Comparison of ENCODE assay signal across 17 cellular contexts in the genomic region with DNA sequence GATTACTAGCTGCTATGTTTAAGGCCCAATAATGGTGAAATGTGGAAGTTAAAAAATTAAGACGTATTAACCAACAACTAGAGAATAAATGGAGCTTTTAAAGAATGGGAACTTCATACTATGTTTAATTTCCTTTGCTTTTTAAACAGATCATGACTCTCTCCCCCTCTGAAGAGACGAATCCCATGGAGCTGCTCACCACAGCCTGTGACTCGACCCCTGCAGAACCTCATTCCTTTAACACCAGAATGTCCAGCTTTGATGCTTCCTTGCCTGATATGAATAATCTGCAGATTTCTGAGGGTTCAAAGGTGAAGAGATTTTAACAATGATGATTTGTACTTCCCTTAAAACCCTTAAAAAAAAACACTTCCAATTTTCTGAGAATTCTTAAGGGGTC. TPM values are rescaled to one million over a fixed set of nuclear protein-coding genes. Genes with fewer than 3 reads are reported as not detected.
DNase-seq lines count a peak whose midpoint lies in the region; ATAC-seq and TF ChIP-seq lines count a peak whose summit lies in the region.
"Had no signal": no experiment of that assay in that cellular context is flagged by ENCODE, and none has a peak within 500 bp of the region (broad histone marks: within the 10 kb centered on the region; RNA-seq: fewer than 3 reads in every experiment).

No MANE protein-coding gene starts in this region.

- H3K27ac Mint-ChIP-seq in mesothelial cell of epicardium, result peak overlapping the region; percentile 57
- no peak overlapping the region for H3K27ac Mint-ChIP-seq in activated T-helper 2 cell treated with anti-CD3 and anti-CD28 coated beads, Interferon-gamma antibody, Interleukin-2, Interleukin-4, amounts not matched to agents 10 μg/mL and 5 μg/mL and 100 μg/mL, durations not matched to agents 14 hours and 24 hours and 36 hours
- H3K27ac Mint-ChIP-seq in natural killer cell treated with Interleukin-12 subunit alpha and Interleukin-12 subunit beta and Interleukin-15 and Interleukin-18, amount 100 ng/mL, for 72 hours, result no peak overlapping the region
- H3K27ac Mint-ChIP-seq: activated B cell treated with CpG ODN at 0.5 μM for 24 hours; activated CD8-positive, alpha-beta memory T cell treated with anti-CD3 and anti-CD28 coated beads, Interleukin-2, amount 10 ng/mL, durations not matched to agents 7 days and 5 days; nephron progenitor cell had no signal

- peaks cover 12% of the 10 kb centered on the region for H3K36me3 Mint-ChIP-seq in mesothelial cell of epicardium
- no peaks in the 10 kb centered on the region for H3K36me3 Mint-ChIP-seq in activated T-helper 2 cell treated with anti-CD3 and anti-CD28 coated beads, Interferon-gamma antibody, Interleukin-2, Interleukin-4, amounts not matched to agents 10 μg/mL and 5 μg/mL and 100 μg/mL, durations not matched to agents 14 hours and 24 hours and 36 hours (ENCODE audit: low read depth)
- peaks cover 5% of the 10 kb centered on the region for H3K36me3 Mint-ChIP-seq in natural killer cell treated with Interleukin-12 subunit alpha and Interleukin-12 subunit beta and Interleukin-15 and Interleukin-18, amount 100 ng/mL, for 72 hours
- H3K36me3 Mint-ChIP-seq: activated CD8-positive, alpha-beta memory T cell treated with anti-CD3 and anti-CD28 coated beads, Interleukin-2, amount 10 ng/mL, durations not matched to agents 7 days and 5 days had no signal

- peaks cover 35% of the 10 kb centered on the region for H3K4me1 Mint-ChIP-seq in mesothelial cell of epicardium
- peaks cover 4% of the 10 kb centered on the region for H3K4me1 Mint-ChIP-seq in activated T-helper 2 cell treated with anti-CD3 and anti-CD28 coated beads, Interferon-gamma antibody, Interleukin-2, Interleukin-4, amounts not matched to agents 10 μg/mL and 5 μg/mL and 100 μg/mL, durations not matched to agents 14 hours and 24 hours and 36 hours (ENCODE audit: low read depth)
- H3K4me1 Mint-ChIP-seq in natural killer cell treated with Interleukin-12 subunit alpha and Interleukin-12 subunit beta and Interleukin-15 and Interleukin-18, amount 100 ng/mL, for 72 hours (ENCODE audit: low read depth in 2 of 2), result no peaks in the 10 kb centered on the region
- H3K4me1 Mint-ChIP-seq: activated B cell treated with CpG ODN at 0.5 μM for 24 hours; activated CD8-positive, alpha-beta memory T cell treated with anti-CD3 and anti-CD28 coated beads, Interleukin-2, amount 10 ng/mL, durations not matched to agents 7 days and 5 days had no signal

- TF ChIP-seq EP300 in tibial nerve (IDR thresholded peaks at IDR 0.05), result no peak

- H3K36me3 ChIP-seq in colonic mucosa, result no peaks in the 10 kb centered on the region
- H3K36me3 ChIP-seq in tibial nerve, result peaks cover 0 to 18% (median 0%) of the 10 kb centered on the region in 3 donors

- no peak overlapping the region for H3K4me3 Mint-ChIP-seq in mesothelial cell of epicardium
- no peak overlapping the region for H3K4me3 Mint-ChIP-seq in activated T-helper 2 cell treated with anti-CD3 and anti-CD28 coated beads, Interferon-gamma antibody, Interleukin-2, Interleukin-4, amounts not matched to agents 10 μg/mL and 5 μg/mL and 100 μg/mL, durations not matched to agents 14 hours and 24 hours and 36 hours (ENCODE audit: low read depth)
- H3K4me3 Mint-ChIP-seq in natural killer cell treated with Interleukin-12 subunit alpha and Interleukin-12 subunit beta and Interleukin-15 and Interleukin-18, amount 100 ng/mL, for 72 hours, result no peak overlapping the region
- H3K4me3 Mint-ChIP-seq: activated B cell treated with CpG ODN at 0.5 μM for 24 hours; activated CD8-positive, alpha-beta memory T cell treated with anti-CD3 and anti-CD28 coated beads, Interleukin-2, amount 10 ng/mL, durations not matched to agents 7 days and 5 days; nephron progenitor cell had no signal

- H3K9ac ChIP-seq in colonic mucosa (ENCODE audit: low read depth in 2 of 2, low read length in 2 of 2), result no peak overlapping the region

- intact Hi-C loops in colonic mucosa (cut with DNase I), result no loop called here
- intact Hi-C loops in activated T-helper 2 cell treated with anti-CD3 and anti-CD28 coated beads, Interferon-gamma antibody, Interleukin-2, Interleukin-4, amounts not matched to agents 10 μg/mL and 5 μg/mL and 100 μg/mL, durations not matched to agents 14 hours and 24 hours and 36 hours (cut with micrococcal nuclease), result no loop called here

- H3K27me3 ChIP-seq in colonic mucosa (no peaks in the 10 kb centered on the region), tibial nerve (no peaks in the 10 kb centered on the region)

- no peak for TF ChIP-seq CTCF in colonic mucosa (IDR thresholded peaks at IDR 0.05)
- no peak for TF ChIP-seq CTCF in mesothelial cell of epicardium (IDR thresholded peaks at IDR 0.05; ENCODE audit: unreplicated experiment)
- TF ChIP-seq CTCF in tibial nerve (IDR thresholded peaks at IDR 0.05), result no peak
- TF ChIP-seq CTCF in GM13976 (IDR thresholded peaks at IDR 0.05; ENCODE audit: borderline replicate concordance, control extremely low read depth, extremely low read depth, insufficient read depth, missing control alignments), result no peak

- TF ChIP-seq POLR2A in tibial nerve (IDR thresholded peaks at IDR 0.05), result no peak

- H3K9me3 ChIP-seq in colonic mucosa, result no peaks in the 10 kb centered on the region
- H3K9me3 ChIP-seq in tibial nerve, result no peaks in the 10 kb centered on the region

- in situ Hi-C loops in GM13976 (cut with MboI; ENCODE audit: low sequenced_read_pairs, unreplicated experiment), result no loop called here

- no peak for ATAC-seq in natural killer cell treated with Interleukin-12 subunit alpha and Interleukin-12 subunit beta and Interleukin-15 and Interleukin-18, amount 100 ng/mL, for 72 hours
- ATAC-seq: activated CD8-positive, alpha-beta memory T cell treated with anti-CD3 and anti-CD28 coated beads, Interleukin-2, amount 10 ng/mL, durations not matched to agents 7 days and 5 days; Panc1 had no signal

- H3K4me3 ChIP-seq in colonic mucosa (no peak overlapping the region), tibial nerve (no peak overlapping the region)

- peak; percentile 32 for DNase-seq in M059J (ENCODE audit: low read depth)
- DNase-seq in colonic mucosa, result no peak
- no peak for DNase-seq in mesothelial cell of epicardium (ENCODE audit: low spot score in 2 of 2, unreplicated experiment in 2 of 2)
- no peak for DNase-seq in tibial nerve (ENCODE audit: low spot score in 2 of 2)
- no peak for DNase-seq in activated T-helper 2 cell treated with anti-CD3 and anti-CD28 coated beads, Interferon-gamma antibody, Interleukin-2, Interleukin-4, amounts not matched to agents 10 μg/mL and 5 μg/mL and 100 μg/mL, durations not matched to agents 14 hours and 24 hours and 36 hours (ENCODE audit: low spot score)
- DNase-seq in natural killer cell treated with Interleukin-12 subunit alpha and Interleukin-12 subunit beta and Interleukin-15 and Interleukin-18, amount 100 ng/mL, for 72 hours (ENCODE audit: low spot score), result no peak
- DNase-seq in GM13976 (ENCODE audit: low spot score), result no peak
- DNase-seq: activated B cell treated with CpG ODN at 0.5 μM for 24 hours; activated CD8-positive, alpha-beta memory T cell treated with anti-CD3 and anti-CD28 coated beads, Interleukin-2, amount 10 ng/mL, durations not matched to agents 7 days and 5 days; activated naive CD4-positive, alpha-beta T cell treated with Interleukin-2 at 50 U/mL for 16 hours; central memory CD4-positive, alpha-beta T cell; NCI-H1694; NCI-H526 treated with DMSO at 0.1 percent for 48 hours; nephron progenitor cell; stimulated activated naive CD4-positive, alpha-beta T cell treated with Interleukin-2 at 50 U/mL for 16 hours had no signal

- H3K4me1 ChIP-seq in colonic mucosa (no peaks in the 10 kb centered on the region), tibial nerve (peaks cover 0 to 47% (median 12%) of the 10 kb centered on the region in 4 donors)

- H3K9me3 Mint-ChIP-seq in mesothelial cell of epicardium, result no peaks in the 10 kb centered on the region
- H3K9me3 Mint-ChIP-seq in activated T-helper 2 cell treated with anti-CD3 and anti-CD28 coated beads, Interferon-gamma antibody, Interleukin-2, Interleukin-4, amounts not matched to agents 10 μg/mL and 5 μg/mL and 100 μg/mL, durations not matched to agents 14 hours and 24 hours and 36 hours, result no peaks in the 10 kb centered on the region
- no peaks in the 10 kb centered on the region for H3K9me3 Mint-ChIP-seq in natural killer cell treated with Interleukin-12 subunit alpha and Interleukin-12 subunit beta and Interleukin-15 and Interleukin-18, amount 100 ng/mL, for 72 hours
- H3K9me3 Mint-ChIP-seq: activated B cell treated with CpG ODN at 0.5 μM for 24 hours, nephron progenitor cell had no signal

- H3K27me3 Mint-ChIP-seq in mesothelial cell of epicardium (ENCODE audit: low read depth), result no peaks in the 10 kb centered on the region
- no peaks in the 10 kb centered on the region for H3K27me3 Mint-ChIP-seq in activated T-helper 2 cell treated with anti-CD3 and anti-CD28 coated beads, Interferon-gamma antibody, Interleukin-2, Interleukin-4, amounts not matched to agents 10 μg/mL and 5 μg/mL and 100 μg/mL, durations not matched to agents 14 hours and 24 hours and 36 hours (ENCODE audit: low read depth)
- no peaks in the 10 kb centered on the region for H3K27me3 Mint-ChIP-seq in natural killer cell treated with Interleukin-12 subunit alpha and Interleukin-12 subunit beta and Interleukin-15 and Interleukin-18, amount 100 ng/mL, for 72 hours
- H3K27me3 Mint-ChIP-seq: activated B cell treated with CpG ODN at 0.5 μM for 24 hours had no signal

- H3K27ac ChIP-seq in colonic mucosa, result peak overlapping the region; percentile 30
- peak overlapping the region in 3 of 4 donors; percentile 10 to 78 (median 74) for H3K27ac ChIP-seq in tibial nerve

- WGBS in tibial nerve, 2 donors, result 37 to 38% methylated on average over 3 of the region's 3 CpGs

RNA-seq across cellular contexts. Expression of a gene that starts 53.0 kb away (rescaled TPM):
- total RNA-seq in M059J (2014; rRNA removed; shearing (Covaris generic)), result not detected in 2 replicates
- not detected for total RNA-seq in colonic mucosa
- total RNA-seq in mesothelial cell of epicardium, result 0.16 TPM in 1 of 3 replicates, not detected in the others
- under 1 TPM in 1 of 4 donors, not detected in 3; 0.42 TPM for total RNA-seq in tibial nerve
- not detected in 2 replicates for total RNA-seq in activated T-helper 2 cell treated with anti-CD3 and anti-CD28 coated beads, Interferon-gamma antibody, Interleukin-2, Interleukin-4, amounts not matched to agents 10 μg/mL and 5 μg/mL and 100 μg/mL, durations not matched to agents 14 hours and 24 hours and 36 hours
- total RNA-seq in natural killer cell treated with Interleukin-12 subunit alpha and Interleukin-12 subunit beta and Interleukin-15 and Interleukin-18, amount 100 ng/mL, for 72 hours, result not detected
- total RNA-seq: activated B cell treated with CpG ODN at 0.5 μM for 24 hours; activated CD8-positive, alpha-beta memory T cell treated with anti-CD3 and anti-CD28 coated beads, Interleukin-2, amount 10 ng/mL, durations not matched to agents 7 days and 5 days; T-helper 1 cell treated with Interleukin-12 subunit alpha and Interleukin-12 subunit beta and Interleukin-4 antibody, amounts not matched to agents 30 ng/mL and 1 ng/mL, for 36 hours had no signal

RNA-seq across cellular contexts. Expression of a gene that starts 53.1 kb away (rescaled TPM):
- 8.7 and 11.4 TPM in 2 replicates for total RNA-seq in M059J (2014; rRNA removed; shearing (Covaris generic))
- total RNA-seq in colonic mucosa, result 10 to 100 TPM in 1 of 2 donors, 1 to 10 TPM in 1; 4.8 to 12.1 TPM
- total RNA-seq in mesothelial cell of epicardium, result 6.5 to 10.3 TPM (median 8.1 TPM) in 3 replicates
- 1 to 10 TPM in 2 of 4 donors, under 1 TPM in 2; 0.39 to 5.4 (median 2.1) TPM for total RNA-seq in tibial nerve
- total RNA-seq in activated T-helper 2 cell treated with anti-CD3 and anti-CD28 coated beads, Interferon-gamma antibody, Interleukin-2, Interleukin-4, amounts not matched to agents 10 μg/mL and 5 μg/mL and 100 μg/mL, durations not matched to agents 14 hours and 24 hours and 36 hours, result 18.6 and 19.4 TPM in 2 replicates
- 10 to 100 TPM; 11.0 to 28.5 TPM for total RNA-seq in natural killer cell treated with Interleukin-12 subunit alpha and Interleukin-12 subunit beta and Interleukin-15 and Interleukin-18, amount 100 ng/mL, for 72 hours
